In the genomic region with DNA sequence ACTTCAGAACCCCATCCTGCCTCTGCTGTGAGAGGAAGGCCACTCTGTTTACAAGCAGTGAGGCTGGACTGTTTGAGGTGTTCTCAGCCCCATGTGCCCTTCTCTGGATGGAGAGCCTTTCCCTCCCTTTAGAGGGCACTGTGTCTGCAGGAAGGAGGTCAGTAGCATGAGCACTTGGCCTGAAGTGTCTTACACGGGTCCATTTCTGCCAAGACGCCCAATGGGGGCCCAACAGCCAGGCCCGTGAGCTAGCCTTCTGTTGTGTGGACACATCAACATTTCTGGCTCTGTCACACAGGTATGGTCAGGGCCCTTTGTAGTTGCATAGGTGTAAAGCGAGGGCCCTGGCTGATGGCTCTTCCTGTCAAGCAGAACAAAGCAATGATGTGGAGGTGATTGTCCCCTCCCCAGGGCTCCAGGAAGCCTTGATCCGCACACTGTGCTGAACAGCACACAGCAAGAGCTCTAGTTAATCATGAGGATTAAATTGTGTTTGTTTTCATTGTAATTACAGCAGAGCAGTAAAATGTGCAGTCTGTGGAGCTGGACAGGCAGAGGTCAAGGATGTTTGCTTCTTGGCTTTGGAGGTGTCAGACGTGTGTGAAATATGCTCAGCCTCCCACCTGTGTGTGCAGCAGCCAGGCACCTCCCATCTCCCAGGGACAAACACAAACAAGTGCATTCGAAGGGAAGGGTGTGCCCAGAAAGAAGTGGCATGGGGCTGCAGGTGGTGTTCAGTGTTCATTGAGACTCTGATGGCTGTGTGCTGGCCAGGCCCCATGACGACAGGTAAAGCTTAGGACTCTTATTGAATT, we compare ENCODE assay signal across 1 cellular context.
A peak's percentile ranks its signal among the peaks of the same experiment; 100 is the strongest.
TF ChIP-seq lines count a peak whose summit lies in the region.

No MANE protein-coding gene starts in this region.

TF ChIP-seq in H1, 55 proteins besides CTCF, POLR2A, EP300 and RAD21:
- TF ChIP-seq, protein P1, sequence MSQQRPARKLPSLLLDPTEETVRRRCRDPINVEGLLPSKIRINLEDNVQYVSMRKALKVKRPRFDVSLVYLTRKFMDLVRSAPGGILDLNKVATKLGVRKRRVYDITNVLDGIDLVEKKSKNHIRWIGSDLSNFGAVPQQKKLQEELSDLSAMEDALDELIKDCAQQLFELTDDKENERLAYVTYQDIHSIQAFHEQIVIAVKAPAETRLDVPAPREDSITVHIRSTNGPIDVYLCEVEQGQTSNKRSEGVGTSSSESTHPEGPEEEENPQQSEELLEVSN (IDR thresholded peaks at IDR 0.05): peak; percentile 40; the same call in 1 of the 2 replicates
- no peak for TF ChIP-seq RXRA (IDR thresholded peaks at IDR 0.05; ENCODE audit: insufficient read depth, low read depth, low read length)
- TF ChIP-seq, protein P2, sequence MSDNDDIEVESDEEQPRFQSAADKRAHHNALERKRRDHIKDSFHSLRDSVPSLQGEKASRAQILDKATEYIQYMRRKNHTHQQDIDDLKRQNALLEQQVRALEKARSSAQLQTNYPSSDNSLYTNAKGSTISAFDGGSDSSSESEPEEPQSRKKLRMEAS (IDR thresholded peaks at IDR 0.05): peak; percentile 67
- no peak for TF ChIP-seq KDM1A (IDR thresholded peaks at IDR 0.05; ENCODE audit: borderline replicate concordance, low read length)
- no peak for TF ChIP-seq GABPA (IDR thresholded peaks at IDR 0.05; ENCODE audit: borderline replicate concordance, insufficient read depth, low read length)
- no peak for TF ChIP-seq TCF12 (IDR thresholded peaks at IDR 0.05; ENCODE audit: low read depth, low read length)
